Comparison of ENCODE assay signal across 1 cellular context in the genomic region with DNA sequence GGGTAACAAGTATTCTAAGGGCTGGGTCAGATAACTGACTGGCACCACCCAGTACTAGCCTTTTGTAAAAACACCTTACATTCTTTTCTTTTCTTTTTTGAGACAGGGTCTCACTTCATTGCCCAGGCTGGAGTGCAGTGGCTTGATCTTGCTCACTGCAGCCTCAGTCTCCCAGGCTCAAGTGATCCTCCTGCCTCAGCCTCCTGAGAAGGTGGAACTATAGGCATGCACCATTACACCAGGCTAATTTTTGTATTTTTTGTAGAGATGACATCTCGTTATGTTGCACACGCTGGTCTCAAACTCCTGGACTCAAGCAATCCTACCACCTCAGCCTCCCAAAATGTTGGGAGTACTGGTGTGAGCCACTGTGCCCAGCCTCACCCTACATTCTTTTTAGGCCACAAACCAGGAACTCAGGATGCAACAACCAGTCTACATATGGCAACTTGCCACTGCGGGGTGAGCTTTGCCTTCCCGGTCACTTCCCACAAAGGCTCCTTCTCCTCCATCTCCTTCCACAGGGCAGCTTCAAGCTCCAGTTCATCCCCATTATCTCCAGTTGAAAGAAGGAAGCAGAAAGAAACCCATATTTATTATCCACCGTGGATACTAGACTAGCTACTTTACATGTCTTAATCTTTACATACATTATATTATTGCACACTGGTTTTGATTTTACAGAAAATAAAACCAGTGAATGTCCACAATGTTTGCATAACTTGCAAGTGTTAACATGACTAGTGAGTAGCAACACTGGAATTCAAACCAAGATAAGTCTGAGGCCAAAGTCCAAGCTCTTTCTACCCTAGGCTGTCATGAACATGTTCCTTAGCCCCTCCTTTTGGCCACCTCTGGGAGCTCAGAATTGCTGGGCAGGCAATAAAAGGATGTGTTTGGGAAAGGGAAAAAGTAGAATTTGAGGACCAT.
TF ChIP-seq lines count a peak whose summit lies in the region.

No MANE protein-coding gene starts in this region.

TF ChIP-seq in HepG2, 621 proteins besides CTCF, POLR2A, EP300 and RAD21 (continued from another document and continues in another):
- TF ChIP-seq, protein P1, sequence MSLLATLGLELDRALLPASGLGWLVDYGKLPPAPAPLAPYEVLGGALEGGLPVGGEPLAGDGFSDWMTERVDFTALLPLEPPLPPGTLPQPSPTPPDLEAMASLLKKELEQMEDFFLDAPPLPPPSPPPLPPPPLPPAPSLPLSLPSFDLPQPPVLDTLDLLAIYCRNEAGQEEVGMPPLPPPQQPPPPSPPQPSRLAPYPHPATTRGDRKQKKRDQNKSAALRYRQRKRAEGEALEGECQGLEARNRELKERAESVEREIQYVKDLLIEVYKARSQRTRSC (CRISPR knock-in tag; IDR thresholded peaks at IDR 0.05; ENCODE audit: low read depth), result no peak
- TF ChIP-seq PATZ1 (CRISPR knock-in tag; IDR thresholded peaks at IDR 0.05) (peak; percentile 27; the same call in 1 of the 2 replicates), TBX3 (IDR thresholded peaks at IDR 0.05; ENCODE audit: borderline replicate concordance) (peak; percentile 49), ZNF576 (CRISPR knock-in tag; IDR thresholded peaks at IDR 0.05) (no peak), SOX5 (CRISPR knock-in tag; IDR thresholded peaks at IDR 0.05; ENCODE audit: borderline replicate concordance) (peak; percentile 53; the same call in 1 of the 2 replicates), FOXA1 (IDR thresholded peaks at IDR 0.05) (no peak), FOXA1 (CRISPR knock-in tag; IDR thresholded peaks at IDR 0.05) (peak; percentile 80), KAT8 (CRISPR knock-in tag; IDR thresholded peaks at IDR 0.05) (peak; percentile 72; the same call in 1 of the 2 replicates), CBX1 (IDR thresholded peaks at IDR 0.05; ENCODE audit: low read depth) (no peak), ZNF17 (CRISPR knock-in tag; IDR thresholded peaks at IDR 0.05) (no peak), ASH2L (IDR thresholded peaks at IDR 0.05; ENCODE audit: insufficient read length, low read depth, low read length) (peak; percentile 94), EHMT2 (IDR thresholded peaks at IDR 0.05; ENCODE audit: borderline replicate concordance, low read depth, low read length) (peak; percentile 90), SMAD3 (CRISPR knock-in tag; IDR thresholded peaks at IDR 0.05) (peak; percentile 68; the same call in 1 of the 2 replicates), HMG20A (CRISPR knock-in tag; IDR thresholded peaks at IDR 0.05; ENCODE audit: borderline replicate concordance) (peak; percentile 78; the same call in 1 of the 2 replicates), KLF11 (CRISPR knock-in tag; IDR thresholded peaks at IDR 0.05) (0 out of 2 replicates have a peak, but pooled peaks have one; percentile 49), JUN (CRISPR knock-in tag; IDR thresholded peaks at IDR 0.05) (peak; percentile 79), FOSL1 (CRISPR knock-in tag; IDR thresholded peaks at IDR 0.05; ENCODE audit: borderline replicate concordance) (peak; percentile 84; the same call in 1 of the 2 replicates), NFIC (IDR thresholded peaks at IDR 0.05; ENCODE audit: low read length) (peak; percentile 84), ATAD3A (CRISPR knock-in tag; IDR thresholded peaks at IDR 0.05) (no peak), ZNF619 (CRISPR knock-in tag; IDR thresholded peaks at IDR 0.05) (no peak), LCORL (IDR thresholded peaks at IDR 0.05) (no peak), LCORL (CRISPR knock-in tag; IDR thresholded peaks at IDR 0.05) (no peak), ZNF276 (CRISPR knock-in tag; IDR thresholded peaks at IDR 0.05; ENCODE audit: low read depth) (no peak), MXI1 (IDR thresholded peaks at IDR 0.05; ENCODE audit: borderline replicate concordance, low read depth, low read length) (0 out of 3 replicates have a peak, but pooled peaks have one; percentile 12), ZKSCAN8 (CRISPR knock-in tag; IDR thresholded peaks at IDR 0.05; ENCODE audit: borderline replicate concordance) (0 out of 2 replicates have a peak, but pooled peaks have one; percentile 53)
- TF ChIP-seq, protein P2, sequence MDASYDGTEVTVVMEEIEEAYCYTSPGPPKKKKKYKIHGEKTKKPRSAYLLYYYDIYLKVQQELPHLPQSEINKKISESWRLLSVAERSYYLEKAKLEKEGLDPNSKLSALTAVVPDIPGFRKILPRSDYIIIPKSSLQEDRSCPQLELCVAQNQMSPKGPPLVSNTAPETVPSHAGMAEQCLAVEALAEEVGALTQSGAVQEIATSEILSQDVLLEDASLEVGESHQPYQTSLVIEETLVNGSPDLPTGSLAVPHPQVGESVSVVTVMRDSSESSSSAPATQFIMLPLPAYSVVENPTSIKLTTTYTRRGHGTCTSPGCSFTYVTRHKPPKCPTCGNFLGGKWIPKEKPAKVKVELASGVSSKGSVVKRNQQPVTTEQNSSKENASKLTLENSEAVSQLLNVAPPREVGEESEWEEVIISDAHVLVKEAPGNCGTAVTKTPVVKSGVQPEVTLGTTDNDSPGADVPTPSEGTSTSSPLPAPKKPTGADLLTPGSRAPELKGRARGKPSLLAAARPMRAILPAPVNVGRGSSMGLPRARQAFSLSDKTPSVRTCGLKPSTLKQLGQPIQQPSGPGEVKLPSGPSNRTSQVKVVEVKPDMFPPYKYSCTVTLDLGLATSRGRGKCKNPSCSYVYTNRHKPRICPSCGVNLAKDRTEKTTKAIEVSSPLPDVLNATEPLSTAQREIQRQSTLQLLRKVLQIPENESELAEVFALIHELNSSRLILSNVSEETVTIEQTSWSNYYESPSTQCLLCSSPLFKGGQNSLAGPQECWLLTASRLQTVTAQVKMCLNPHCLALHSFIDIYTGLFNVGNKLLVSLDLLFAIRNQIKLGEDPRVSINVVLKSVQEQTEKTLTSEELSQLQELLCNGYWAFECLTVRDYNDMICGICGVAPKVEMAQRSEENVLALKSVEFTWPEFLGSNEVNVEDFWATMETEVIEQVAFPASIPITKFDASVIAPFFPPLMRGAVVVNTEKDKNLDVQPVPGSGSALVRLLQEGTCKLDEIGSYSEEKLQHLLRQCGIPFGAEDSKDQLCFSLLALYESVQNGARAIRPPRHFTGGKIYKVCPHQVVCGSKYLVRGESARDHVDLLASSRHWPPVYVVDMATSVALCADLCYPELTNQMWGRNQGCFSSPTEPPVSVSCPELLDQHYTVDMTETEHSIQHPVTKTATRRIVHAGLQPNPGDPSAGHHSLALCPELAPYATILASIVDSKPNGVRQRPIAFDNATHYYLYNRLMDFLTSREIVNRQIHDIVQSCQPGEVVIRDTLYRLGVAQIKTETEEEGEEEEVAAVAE (CRISPR knock-in tag; IDR thresholded peaks at IDR 0.05; ENCODE audit: borderline replicate concordance), result peak; percentile 28; the same call in 1 of the 2 replicates
- TF ChIP-seq, protein P3, sequence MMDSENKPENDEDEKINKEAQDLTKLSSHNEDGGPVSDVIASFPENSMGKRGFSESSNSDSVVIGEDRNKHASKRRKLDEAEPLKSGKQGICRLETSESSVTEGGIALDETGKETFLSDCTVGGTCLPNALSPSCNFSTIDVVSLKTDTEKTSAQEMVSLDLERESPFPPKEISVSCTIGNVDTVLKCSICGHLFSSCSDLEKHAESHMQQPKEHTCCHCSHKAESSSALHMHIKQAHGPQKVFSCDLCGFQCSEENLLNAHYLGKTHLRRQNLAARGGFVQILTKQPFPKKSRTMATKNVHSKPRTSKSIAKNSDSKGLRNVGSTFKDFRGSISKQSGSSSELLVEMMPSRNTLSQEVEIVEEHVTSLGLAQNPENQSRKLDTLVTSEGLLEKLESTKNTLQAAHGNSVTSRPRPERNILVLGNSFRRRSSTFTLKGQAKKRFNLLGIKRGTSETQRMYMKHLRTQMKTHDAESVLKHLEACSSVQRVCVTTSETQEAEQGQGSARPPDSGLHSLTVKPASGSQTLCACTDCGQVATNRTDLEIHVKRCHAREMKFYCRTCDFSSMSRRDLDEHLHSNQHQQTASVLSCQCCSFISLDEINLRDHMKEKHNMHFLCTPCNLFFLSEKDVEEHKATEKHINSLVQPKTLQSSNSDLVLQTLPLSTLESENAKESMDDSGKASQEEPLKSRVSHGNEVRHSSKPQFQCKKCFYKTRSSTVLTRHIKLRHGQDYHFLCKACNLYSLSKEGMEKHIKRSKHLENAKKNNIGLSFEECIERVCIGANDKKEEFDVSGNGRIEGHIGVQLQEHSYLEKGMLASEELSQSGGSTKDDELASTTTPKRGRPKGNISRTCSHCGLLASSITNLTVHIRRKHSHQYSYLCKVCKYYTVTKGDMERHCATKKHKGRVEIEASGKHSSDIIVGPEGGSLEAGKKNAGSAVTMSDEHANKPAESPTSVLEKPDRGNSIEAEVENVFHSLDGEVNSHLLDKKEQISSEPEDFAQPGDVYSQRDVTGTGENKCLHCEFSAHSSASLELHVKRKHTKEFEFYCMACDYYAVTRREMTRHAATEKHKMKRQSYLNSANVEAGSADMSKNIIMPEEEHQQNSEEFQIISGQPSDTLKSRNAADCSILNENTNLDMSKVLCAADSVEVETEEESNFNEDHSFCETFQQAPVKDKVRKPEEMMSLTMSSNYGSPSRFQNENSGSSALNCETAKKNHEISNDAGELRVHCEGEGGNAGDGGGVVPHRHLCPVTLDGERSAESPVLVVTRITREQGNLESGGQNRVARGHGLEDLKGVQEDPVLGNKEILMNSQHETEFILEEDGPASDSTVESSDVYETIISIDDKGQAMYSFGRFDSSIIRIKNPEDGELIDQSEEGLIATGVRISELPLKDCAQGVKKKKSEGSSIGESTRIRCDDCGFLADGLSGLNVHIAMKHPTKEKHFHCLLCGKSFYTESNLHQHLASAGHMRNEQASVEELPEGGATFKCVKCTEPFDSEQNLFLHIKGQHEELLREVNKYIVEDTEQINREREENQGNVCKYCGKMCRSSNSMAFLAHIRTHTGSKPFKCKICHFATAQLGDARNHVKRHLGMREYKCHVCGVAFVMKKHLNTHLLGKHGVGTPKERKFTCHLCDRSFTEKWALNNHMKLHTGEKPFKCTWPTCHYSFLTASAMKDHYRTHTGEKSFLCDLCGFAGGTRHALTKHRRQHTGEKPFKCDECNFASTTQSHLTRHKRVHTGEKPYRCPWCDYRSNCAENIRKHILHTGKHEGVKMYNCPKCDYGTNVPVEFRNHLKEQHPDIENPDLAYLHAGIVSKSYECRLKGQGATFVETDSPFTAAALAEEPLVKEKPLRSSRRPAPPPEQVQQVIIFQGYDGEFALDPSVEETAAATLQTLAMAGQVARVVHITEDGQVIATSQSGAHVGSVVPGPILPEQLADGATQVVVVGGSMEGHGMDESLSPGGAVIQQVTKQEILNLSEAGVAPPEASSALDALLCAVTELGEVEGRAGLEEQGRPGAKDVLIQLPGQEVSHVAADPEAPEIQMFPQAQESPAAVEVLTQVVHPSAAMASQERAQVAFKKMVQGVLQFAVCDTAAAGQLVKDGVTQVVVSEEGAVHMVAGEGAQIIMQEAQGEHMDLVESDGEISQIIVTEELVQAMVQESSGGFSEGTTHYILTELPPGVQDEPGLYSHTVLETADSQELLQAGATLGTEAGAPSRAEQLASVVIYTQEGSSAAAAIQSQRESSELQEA (CRISPR knock-in tag; IDR thresholded peaks at IDR 0.05; ENCODE audit: not compliant biosample characterization), result no peak
- TF ChIP-seq, protein P4, sequence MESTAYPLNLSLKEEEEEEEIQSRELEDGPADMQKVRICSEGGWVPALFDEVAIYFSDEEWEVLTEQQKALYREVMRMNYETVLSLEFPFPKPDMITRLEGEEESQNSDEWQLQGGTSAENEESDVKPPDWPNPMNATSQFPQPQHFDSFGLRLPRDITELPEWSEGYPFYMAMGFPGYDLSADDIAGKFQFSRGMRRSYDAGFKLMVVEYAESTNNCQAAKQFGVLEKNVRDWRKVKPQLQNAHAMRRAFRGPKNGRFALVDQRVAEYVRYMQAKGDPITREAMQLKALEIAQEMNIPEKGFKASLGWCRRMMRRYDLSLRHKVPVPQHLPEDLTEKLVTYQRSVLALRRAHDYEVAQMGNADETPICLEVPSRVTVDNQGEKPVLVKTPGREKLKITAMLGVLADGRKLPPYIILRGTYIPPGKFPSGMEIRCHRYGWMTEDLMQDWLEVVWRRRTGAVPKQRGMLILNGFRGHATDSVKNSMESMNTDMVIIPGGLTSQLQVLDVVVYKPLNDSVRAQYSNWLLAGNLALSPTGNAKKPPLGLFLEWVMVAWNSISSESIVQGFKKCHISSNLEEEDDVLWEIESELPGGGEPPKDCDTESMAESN (CRISPR knock-in tag; conservative IDR thresholded peaks at IDR 0.05), result 0 out of 2 replicates have a peak, but pooled peaks have one; percentile 36
- TF ChIP-seq, protein P5, sequence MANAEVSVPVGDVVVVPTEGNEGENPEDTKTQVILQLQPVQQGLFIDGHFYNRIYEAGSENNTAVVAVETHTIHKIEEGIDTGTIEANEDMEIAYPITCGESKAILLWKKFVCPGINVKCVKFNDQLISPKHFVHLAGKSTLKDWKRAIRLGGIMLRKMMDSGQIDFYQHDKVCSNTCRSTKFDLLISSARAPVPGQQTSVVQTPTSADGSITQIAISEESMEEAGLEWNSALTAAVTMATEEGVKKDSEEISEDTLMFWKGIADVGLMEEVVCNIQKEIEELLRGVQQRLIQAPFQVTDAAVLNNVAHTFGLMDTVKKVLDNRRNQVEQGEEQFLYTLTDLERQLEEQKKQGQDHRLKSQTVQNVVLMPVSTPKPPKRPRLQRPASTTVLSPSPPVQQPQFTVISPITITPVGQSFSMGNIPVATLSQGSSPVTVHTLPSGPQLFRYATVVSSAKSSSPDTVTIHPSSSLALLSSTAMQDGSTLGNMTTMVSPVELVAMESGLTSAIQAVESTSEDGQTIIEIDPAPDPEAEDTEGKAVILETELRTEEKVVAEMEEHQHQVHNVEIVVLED (CRISPR knock-in tag; IDR thresholded peaks at IDR 0.05; ENCODE audit: borderline replicate concordance), result no peak
